8 cellular contexts compared by ENCODE assay signal in the genomic region with DNA sequence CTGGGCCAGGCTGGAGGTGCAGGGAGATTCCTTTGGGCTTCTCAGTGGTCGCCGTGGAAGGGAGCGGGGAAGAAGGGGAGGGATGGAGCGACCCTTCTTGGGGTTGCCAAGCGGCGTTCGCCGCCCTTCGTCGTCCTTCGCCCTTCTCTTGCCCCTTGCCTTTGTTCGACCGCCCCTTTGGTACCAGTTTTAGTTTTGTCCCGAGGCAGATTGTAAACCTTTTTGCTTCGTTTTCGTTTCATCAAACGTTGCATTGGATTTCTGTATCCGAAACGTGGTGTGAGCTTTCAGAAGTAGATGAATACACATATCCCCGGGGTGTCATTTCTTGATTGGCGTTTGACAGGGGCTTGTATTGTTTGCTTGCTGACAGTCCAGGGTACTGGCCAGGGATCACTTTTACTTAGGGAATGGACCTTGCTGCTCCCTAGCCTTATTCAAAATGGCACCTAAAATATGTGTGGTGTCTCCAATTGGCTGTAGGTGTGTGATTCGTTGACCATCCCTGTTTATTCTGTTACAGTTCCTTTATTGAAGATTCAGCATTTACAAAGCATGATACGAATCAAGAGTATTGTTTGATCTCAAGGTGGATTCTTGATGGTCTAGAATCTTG. TPM values are rescaled to one million over a fixed set of nuclear protein-coding genes. Genes with fewer than 3 reads are reported as not detected.
A peak's percentile ranks its signal among the peaks of the same experiment; 100 is the strongest.
DNase-seq lines count a peak whose midpoint lies in the region; TF ChIP-seq lines count a peak whose summit lies in the region.

No MANE protein-coding gene starts in this region.

- TF ChIP-seq POLR2A in NB4 (IDR thresholded peaks at IDR 0.05; ENCODE audit: extremely low read depth, insufficient read length) = no peak
- TF ChIP-seq POLR2A in breast epithelium (IDR thresholded peaks at IDR 0.05) = no peak

- DNase-seq in activated naive CD4-positive, alpha-beta T cell (lab: John Stamatoyannopoulos, UW) = no peak
- peak; percentile 21 for DNase-seq in NB4 (ENCODE audit: low read depth)
- DNase-seq in breast epithelium (ENCODE audit: low spot score in 2 of 2) = no peak
- no peak for DNase-seq in type B pancreatic cell (ENCODE audit: extremely low spot score, unreplicated experiment)
- no peak for DNase-seq in stimulated activated CD4-positive, alpha-beta T cell treated with anti-CD3 and anti-CD28 coated beads, Interleukin-2, amount 100 ng/mL, for 24 hours
- no peak for DNase-seq in activated gamma-delta T cell (lab: John Stamatoyannopoulos, UW)

- TF ChIP-seq CTCF in NB4 (IDR thresholded peaks at IDR 0.05; ENCODE audit: low read depth, low read length) (no peak), breast epithelium (IDR thresholded peaks at IDR 0.05) (no peak), liver (IDR thresholded peaks at IDR 0.05; ENCODE audit: low read depth, low read length, missing input control) (no peak), type B pancreatic cell (conservative IDR thresholded peaks at IDR 0.05) (no peak)

- H3K27me3 Mint-ChIP-seq in activated naive CD4-positive, alpha-beta T cell treated with anti-CD3 and anti-CD28 coated beads, Interleukin-2, amount 50 U/mL, for 24 hours = no peaks in the 10 kb centered on the region
- peaks cover 21% of the 10 kb centered on the region for H3K27me3 Mint-ChIP-seq in type B pancreatic cell

- H3K36me3 ChIP-seq in breast epithelium = peaks cover 6% of the 10 kb centered on the region
- H3K36me3 ChIP-seq in liver (ENCODE audit: control insufficient read depth in 4 of 4, insufficient read depth in 3 of 4, low read depth in 1 of 4, low read length in 3 of 4) = peaks cover 0 to 6% (median 3%) of the 10 kb centered on the region in 4 donors

- H3K4me1 ChIP-seq in breast epithelium = peaks cover 0 to 9% of the 10 kb centered on the region in 2 donors
- H3K4me1 ChIP-seq in liver (ENCODE audit: control insufficient read depth in 4 of 4, insufficient read depth in 4 of 4, low read length in 3 of 4) = peaks cover 5 to 20% (median 9%) of the 10 kb centered on the region in 4 donors

- peak overlapping the region; percentile 56 to 94 for H3K9ac ChIP-seq in liver (ENCODE audit: low read depth in 1 of 2, low read length in 2 of 2)

- TF ChIP-seq RAD21 in liver (IDR thresholded peaks at IDR 0.05) = no peak

- peak overlapping the region; percentile 92 to 93 for H3K27ac ChIP-seq in breast epithelium
- H3K27ac ChIP-seq in liver (ENCODE audit: low read depth in 1 of 2, low read length in 2 of 2) = peak overlapping the region; percentile 62 to 66

- no peaks in the 10 kb centered on the region for H3K27me3 ChIP-seq in breast epithelium
- no peaks in the 10 kb centered on the region for H3K27me3 ChIP-seq in liver (ENCODE audit: control insufficient read depth in 4 of 4, insufficient read depth in 4 of 4, low read length in 3 of 4)

- H3K9me3 Mint-ChIP-seq in activated naive CD4-positive, alpha-beta T cell treated with anti-CD3 and anti-CD28 coated beads, Interleukin-2, amount 50 U/mL, for 24 hours = no peaks in the 10 kb centered on the region
- no peaks in the 10 kb centered on the region for H3K9me3 Mint-ChIP-seq in type B pancreatic cell

- H3K4me3 ChIP-seq in NB4 (ENCODE audit: low read depth, low read length) (peak overlapping the region; percentile 98), breast epithelium (peak overlapping the region; percentile 86 to 93 (median 90)), liver (ENCODE audit: low read depth in 1 of 3, low read length in 3 of 3) (peak overlapping the region; percentile 75 to 96 (median 87))

- intact Hi-C loops in breast epithelium (cut with DNase I; ENCODE audit: low total_unique reads) = no loop called here

- H3K36me3 Mint-ChIP-seq in activated naive CD4-positive, alpha-beta T cell treated with anti-CD3 and anti-CD28 coated beads, Interleukin-2, amount 50 U/mL, for 24 hours = peaks cover 12% of the 10 kb centered on the region
- H3K36me3 Mint-ChIP-seq in type B pancreatic cell = peaks cover 12% of the 10 kb centered on the region

- peak overlapping the region; percentile 97 for H3K4me3 Mint-ChIP-seq in activated naive CD4-positive, alpha-beta T cell treated with anti-CD3 and anti-CD28 coated beads, Interleukin-2, amount 50 U/mL, for 24 hours
- peak overlapping the region; percentile 94 for H3K4me3 Mint-ChIP-seq in type B pancreatic cell

- 2% methylated on average over 23 of the region's 23 CpGs for WGBS in liver

- peaks cover 47% of the 10 kb centered on the region for H3K4me1 Mint-ChIP-seq in activated naive CD4-positive, alpha-beta T cell treated with anti-CD3 and anti-CD28 coated beads, Interleukin-2, amount 50 U/mL, for 24 hours
- peaks cover 10% of the 10 kb centered on the region for H3K4me1 Mint-ChIP-seq in type B pancreatic cell (ENCODE audit: unreplicated experiment)

- H3K9me3 ChIP-seq in breast epithelium (no peaks in the 10 kb centered on the region), liver (ENCODE audit: control insufficient read depth in 4 of 4, low read length in 3 of 4) (no peaks in the 10 kb centered on the region)

- peak overlapping the region; percentile 98 for H3K27ac Mint-ChIP-seq in activated naive CD4-positive, alpha-beta T cell treated with anti-CD3 and anti-CD28 coated beads, Interleukin-2, amount 50 U/mL, for 24 hours
- peak overlapping the region; percentile 95 for H3K27ac Mint-ChIP-seq in type B pancreatic cell

TF ChIP-seq in liver, 16 proteins besides CTCF, POLR2A, EP300 and RAD21:
- TF ChIP-seq YY1 (IDR thresholded peaks at IDR 0.05) (peak; percentile 74), MAX (IDR thresholded peaks at IDR 0.05) (no peak)
- TF ChIP-seq, protein P1, sequence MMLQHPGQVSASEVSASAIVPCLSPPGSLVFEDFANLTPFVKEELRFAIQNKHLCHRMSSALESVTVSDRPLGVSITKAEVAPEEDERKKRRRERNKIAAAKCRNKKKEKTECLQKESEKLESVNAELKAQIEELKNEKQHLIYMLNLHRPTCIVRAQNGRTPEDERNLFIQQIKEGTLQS (IDR thresholded peaks at IDR 0.05) = no peak
TF ChIP-seq in liver: peak in this region for 1.

RNA-seq across cellular contexts. Expression of gene USP14, which starts 0.8 kb away (rescaled TPM):
- total RNA-seq in breast epithelium (10 to 100 TPM; 30.5 to 46.9 (median 38.1) TPM), liver (10 to 100 TPM; 20.9 to 28.3 TPM), type B pancreatic cell (ENCODE audit: low replicate concordance) (50.4 and 59.5 TPM in 2 replicates)
- polyA plus RNA-seq in liver = 10 to 100 TPM; 16.2 to 20.6 TPM
